Comparison of ENCODE assay signal across 18 cellular contexts in genomic region chr9:111263116-111263515, GRCh38.
"Had no signal": no experiment of that assay in that cellular context is flagged by ENCODE, and none has a peak within 500 bp of the region (broad histone marks: within the 10 kb centered on the region; RNA-seq: fewer than 3 reads in every experiment).

No MANE protein-coding gene starts in this region.

- H3K9me3 ChIP-seq: SK-N-SH had no signal

- H3K9ac ChIP-seq: SK-N-SH had no signal

- H3K4me2 ChIP-seq: SK-N-SH had no signal

- DNase-seq: Karpas-422, KG1, MM.1S, NCI-H1092 treated with DMSO at 0.1 percent for 48 hours, NCI-H1436, NCI-H1694, NCI-H1930, NCI-H2081, NCI-H2107, NCI-H2227 treated with DMSO at 0.1 percent for 48 hours, NCI-H524, NCI-H526 treated with DMSO at 0.1 percent for 48 hours, NCI-H748 treated with DMSO at 0.1 percent for 48 hours, Right ventricle myocardium superior, RPMI8226, SIG-M5, SK-N-SH, SW 1271 had no signal
